8 cellular contexts compared by ENCODE assay signal in the genomic region with DNA sequence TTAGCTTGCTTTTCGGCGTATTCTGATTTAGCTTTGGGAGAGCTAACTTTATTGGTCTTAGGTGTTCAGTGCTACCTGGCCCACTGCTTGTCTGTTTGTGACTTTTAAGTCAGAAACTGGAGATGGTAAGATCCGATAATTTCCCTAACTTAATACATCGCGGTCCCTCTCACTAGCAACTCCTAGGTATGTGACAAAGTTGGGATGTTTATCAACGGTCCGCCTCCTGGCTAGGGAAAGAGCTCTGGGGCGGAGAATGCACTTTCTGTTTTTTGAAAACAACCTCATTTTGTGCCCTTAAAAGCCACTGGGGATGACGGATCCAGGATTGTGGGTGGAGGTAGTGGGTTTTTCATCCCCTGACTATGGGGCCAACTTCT. TPM values are rescaled to one million over a fixed set of nuclear protein-coding genes. Genes with fewer than 3 reads are reported as not detected.
DNase-seq lines count a peak whose midpoint lies in the region; ATAC-seq and TF ChIP-seq lines count a peak whose summit lies in the region.

No MANE protein-coding gene starts in this region.

- H3K4me3 ChIP-seq in GM12864 (ENCODE audit: low read depth, low read length) (peak overlapping the region; percentile 92), epithelial cell of proximal tubule (ENCODE audit: low read depth, low read length) (peak overlapping the region; percentile 90)

- H3K9me3 Mint-ChIP-seq in progenitor cell of endocrine pancreas (ENCODE audit: low read depth), result no peaks in the 10 kb centered on the region

- ATAC-seq in left lobe of liver (no peak), HG02840 (IDR thresholded peaks at IDR 0.05; ENCODE audit: low FRiP score, unreplicated experiment) (no peak)

- H3K4me1 Mint-ChIP-seq in progenitor cell of endocrine pancreas (ENCODE audit: low read depth), result peaks cover 42% of the 10 kb centered on the region

- peaks cover 32% of the 10 kb centered on the region for H3K27me3 Mint-ChIP-seq in progenitor cell of endocrine pancreas

- peak overlapping the region; percentile 90 for H3K27ac Mint-ChIP-seq in progenitor cell of endocrine pancreas

- H3K36me3 Mint-ChIP-seq in progenitor cell of endocrine pancreas (ENCODE audit: insufficient read depth), result peaks cover 22% of the 10 kb centered on the region

- peak overlapping the region; percentile 94 for H3K4me3 Mint-ChIP-seq in progenitor cell of endocrine pancreas (ENCODE audit: low read depth)

- no peak for DNase-seq in GM12864 (ENCODE audit: low read depth)
- no peak for DNase-seq in epithelial cell of proximal tubule (ENCODE audit: low read depth)
- no peak for DNase-seq in progenitor cell of endocrine pancreas (ENCODE audit: low spot score, unreplicated experiment)
- DNase-seq in left lobe of liver (ENCODE audit: low spot score), result no peak
- no peak for DNase-seq in cerebellar cortex (ENCODE audit: low spot score)
- no peak for DNase-seq in T1000 (lab: John Stamatoyannopoulos, UW)

- TF ChIP-seq CTCF in GM12864 (IDR thresholded peaks at IDR 0.05; ENCODE audit: low read depth, low read length, missing control alignments), result no peak
- TF ChIP-seq CTCF in epithelial cell of proximal tubule (conservative IDR thresholded peaks at IDR 0.05; ENCODE audit: low read depth, low read length), result no peak
- no peak for TF ChIP-seq CTCF in progenitor cell of endocrine pancreas (IDR thresholded peaks at IDR 0.05; ENCODE audit: unreplicated experiment)

TF ChIP-seq in PFSK-1, 5 proteins besides CTCF, POLR2A, EP300 and RAD21:
- TF ChIP-seq SIN3A (IDR thresholded peaks at IDR 0.05; ENCODE audit: borderline replicate concordance, insufficient read depth, low read length), result peak; percentile 53; the same call in 1 of the 2 replicates
- no peak for TF ChIP-seq FOXP2 (optimal IDR thresholded peaks at IDR 0.05; ENCODE audit: borderline replicate concordance, extremely low read depth, extremely low read length, insufficient read depth)

RNA-seq across cellular contexts. Expression of a gene that starts 1.2 kb away (rescaled TPM):
- 30.5 TPM for polyA plus RNA-seq in PFSK-1 (2012; ENCODE audit: insufficient read length, low read depth)
- total RNA-seq in epithelial cell of proximal tubule (14.3 and 41.7 TPM in 2 replicates), progenitor cell of endocrine pancreas (36.7 and 40.8 TPM in 2 replicates), left lobe of liver (25.5 TPM)

RNA-seq across cellular contexts. Expression of a gene that starts 22.4 kb away (rescaled TPM):
- 0.53 TPM for polyA plus RNA-seq in PFSK-1 (2012; ENCODE audit: insufficient read length, low read depth)
- total RNA-seq in epithelial cell of proximal tubule, result 0.80 and 1.1 TPM in 2 replicates
- total RNA-seq in progenitor cell of endocrine pancreas, result 1.2 and 2.0 TPM in 2 replicates
- 0.18 TPM for total RNA-seq in left lobe of liver
